In genomic region chr6:167314180-167314821, GRCh38 we compare ENCODE assay signal across 21 cellular contexts. TPM values are rescaled to one million over a fixed set of nuclear protein-coding genes. Genes with fewer than 3 reads are reported as not detected.
DNase-seq lines count a peak whose midpoint lies in the region; ATAC-seq and TF ChIP-seq lines count a peak whose summit lies in the region.
"Had no signal": no experiment of that assay in that cellular context is flagged by ENCODE, and none has a peak within 500 bp of the region (broad histone marks: within the 10 kb centered on the region; RNA-seq: fewer than 3 reads in every experiment).

No MANE protein-coding gene starts in this region.

- H2BK5ac ChIP-seq in neuronal stem cell (ENCODE audit: low read length): peak overlapping the region; percentile 96

- DNase-seq in GM23338 (ENCODE audit: low spot score): peak; percentile 65
- peak; percentile 49 for DNase-seq in NT2/D1 (ENCODE audit: low read depth, low spot score)
- no peak for DNase-seq in neuronal stem cell (ENCODE audit: low spot score)
- no peak for DNase-seq in DMS153 treated with DMSO at 0.1 percent for 48 hours (lab: John Stamatoyannopoulos, UW; ENCODE audit: unreplicated experiment)
- no peak for DNase-seq in COLO829 (ENCODE audit: low spot score)
- no peak for DNase-seq in type B pancreatic cell (ENCODE audit: extremely low spot score, unreplicated experiment)
- no peak for DNase-seq in GDM1 (lab: John Stamatoyannopoulos, UW)
- DNase-seq: DMS79, GM23248, MG63, NCI-H1417 treated with DMSO at 0.1 percent for 48 hours, NCI-H187 treated with DMSO at 0.1 percent for 48 hours, NCI-H2107, NCI-H446 treated with DMSO at 0.1 percent for 48 hours, NCI-H526 treated with DMSO at 0.1 percent for 48 hours had no signal

- H3K36me3 Mint-ChIP-seq in GM23338 (ENCODE audit: low read depth): no peaks in the 10 kb centered on the region
- no peaks in the 10 kb centered on the region for H3K36me3 Mint-ChIP-seq in type B pancreatic cell
- H3K36me3 Mint-ChIP-seq: CD14-positive monocyte had no signal

- H3K18ac ChIP-seq in neuronal stem cell (ENCODE audit: low read length): peak overlapping the region; percentile 91

- peak overlapping the region; percentile 51 for H3K23ac ChIP-seq in neuronal stem cell (ENCODE audit: low read depth, low read length, poor library complexity)

- WGBS in neuronal stem cell (ENCODE audit: extremely low coverage in 2 of 2, insufficient read length in 2 of 2, insufficient replicate concordance in 1 of 2), 2 donors: no CpG with 5 or more reads among the region's 11 CpGs

- H3K4me3 ChIP-seq in GM23338 (no peak overlapping the region), NT2/D1 (ENCODE audit: insufficient read length, low read depth) (no peak overlapping the region), iPS-15b (ENCODE audit: low read depth, low read length) (peak overlapping the region; percentile 6), neuronal stem cell (ENCODE audit: low read length in 2 of 2) (no peak overlapping the region)
- H3K4me3 ChIP-seq: GM23248, K562, MG63, SJSA1 had no signal

- peak overlapping the region; percentile 50 for H3K4me2 ChIP-seq in GM23338
- H3K4me2 ChIP-seq in neuronal stem cell (ENCODE audit: insufficient read depth, low read length, poor library complexity, severe bottlenecking): no peak overlapping the region

- H3K9me2 ChIP-seq in GM23338 (ENCODE audit: insufficient read depth): 0 out of 2 replicates have a peak, but pooled peaks cover 7% of the 10 kb centered on the region

- H3K9ac ChIP-seq in NT2/D1 (ENCODE audit: insufficient read length, low read depth): peak overlapping the region; percentile 3
- peak overlapping the region; percentile 18 for H3K9ac ChIP-seq in iPS-15b (ENCODE audit: low read depth, low read length)
- no peak overlapping the region for H3K9ac ChIP-seq in neuronal stem cell (ENCODE audit: low read depth, low read length, poor library complexity)
- H3K9ac ChIP-seq: GM23248 had no signal

- H3K27ac Mint-ChIP-seq in GM23338 (no peak overlapping the region), type B pancreatic cell (no peak overlapping the region)
- H3K27ac Mint-ChIP-seq: CD14-positive monocyte had no signal

- H3F3A ChIP-seq in GM23338 (replicated peaks; ENCODE audit: low read depth): peaks cover 10% of the 10 kb centered on the region; the same call in 1 of the 2 replicates

- H4K20me1 ChIP-seq in GM23338 (replicated peaks; ENCODE audit: insufficient read depth): no peaks in the 10 kb centered on the region

- no peaks in the 10 kb centered on the region for H3K79me1 ChIP-seq in neuronal stem cell (ENCODE audit: low read depth, low read length)

- peak overlapping the region; percentile 69 for H2BK120ac ChIP-seq in neuronal stem cell (ENCODE audit: low read depth, low read length)

- H3K4me3 Mint-ChIP-seq in GM23338: peak overlapping the region; percentile 40; the same call in 2 of the 3 replicates
- H3K4me3 Mint-ChIP-seq in type B pancreatic cell: no peak overlapping the region
- H3K4me3 Mint-ChIP-seq: CD14-positive monocyte had no signal

- H4K8ac ChIP-seq in neuronal stem cell (ENCODE audit: low read depth, low read length): no peak overlapping the region

- H3K27me3 Mint-ChIP-seq in GM23338 (ENCODE audit: insufficient read depth, low read depth, poor library complexity) (peaks cover 17% of the 10 kb centered on the region), type B pancreatic cell (peaks cover 28% of the 10 kb centered on the region)

- no peak for TF ChIP-seq CTCF in GM23338 (conservative IDR thresholded peaks at IDR 0.05; ENCODE audit: low read depth in 2 of 2)
- TF ChIP-seq CTCF in type B pancreatic cell (conservative IDR thresholded peaks at IDR 0.05): no peak

- H3K27ac ChIP-seq in GM23338 (ENCODE audit: low read depth) (no peak overlapping the region), neuronal stem cell (replicated peaks; ENCODE audit: low read length) (no peak overlapping the region)
- H3K27ac ChIP-seq: GM23248, SJSA1 had no signal

- H3K9me3 Mint-ChIP-seq in GM23338 (no peaks in the 10 kb centered on the region), type B pancreatic cell (no peaks in the 10 kb centered on the region)

- no peak overlapping the region for H3K4ac ChIP-seq in neuronal stem cell (ENCODE audit: low read length)

- H3K4me1 ChIP-seq in GM23338 (ENCODE audit: insufficient read depth) (peaks cover 22% of the 10 kb centered on the region), NT2/D1 (ENCODE audit: insufficient read depth, insufficient read length) (peaks cover 6% of the 10 kb centered on the region), iPS-15b (ENCODE audit: control insufficient read depth, insufficient read depth, low read length) (peaks cover 16% of the 10 kb centered on the region), neuronal stem cell (ENCODE audit: control insufficient read depth in 2 of 2, insufficient read depth in 1 of 2, low read depth in 1 of 2, low read length in 2 of 2) (peaks cover 0 to 13% of the 10 kb centered on the region in 2 donors)

- no peaks in the 10 kb centered on the region for H3K27me3 ChIP-seq in GM23338 (ENCODE audit: insufficient read depth)
- H3K27me3 ChIP-seq in NT2/D1 (ENCODE audit: insufficient read depth, insufficient read length): no peaks in the 10 kb centered on the region
- H3K27me3 ChIP-seq in iPS-15b (ENCODE audit: control insufficient read depth, insufficient read depth, low read length): no peaks in the 10 kb centered on the region
- peaks cover 0 to 8% (median 0%) of the 10 kb centered on the region in 3 experiments for H3K27me3 ChIP-seq in neuronal stem cell (ENCODE audit: control insufficient read depth in 3 of 3, insufficient read depth in 3 of 3, low read depth in 1 of 3, low read length in 3 of 3)
- H3K27me3 ChIP-seq: MG63, SJSA1 had no signal

- H3K36me3 ChIP-seq in GM23338 (ENCODE audit: insufficient read depth) (no peaks in the 10 kb centered on the region), NT2/D1 (ENCODE audit: insufficient read depth, insufficient read length, low read length) (no peaks in the 10 kb centered on the region), iPS-15b (ENCODE audit: control insufficient read depth, insufficient read depth, low read length) (no peaks in the 10 kb centered on the region), neuronal stem cell (replicated peaks in 1 of 2; ENCODE audit: control insufficient read depth in 2 of 2, insufficient read depth in 2 of 2, low read length in 2 of 2) (no peaks in the 10 kb centered on the region)
- H3K36me3 ChIP-seq: MG63, SJSA1 had no signal

- H2AK5ac ChIP-seq in neuronal stem cell (ENCODE audit: low read depth, low read length): peak overlapping the region; percentile 76

- H3K9me3 ChIP-seq in NT2/D1 (ENCODE audit: insufficient read depth, low read length) (no peaks in the 10 kb centered on the region), iPS-15b (ENCODE audit: control insufficient read depth, insufficient read depth, low read length) (no peaks in the 10 kb centered on the region), neuronal stem cell (replicated peaks in 1 of 2; ENCODE audit: control insufficient read depth in 2 of 2, insufficient read depth in 1 of 2, low read depth in 1 of 2, low read length in 2 of 2) (no peaks in the 10 kb centered on the region)
- H3K9me3 ChIP-seq: MG63, SJSA1 had no signal

- peak overlapping the region; percentile 96 for H2BK15ac ChIP-seq in neuronal stem cell (ENCODE audit: low read length)

- peak overlapping the region; percentile 78 for H3K14ac ChIP-seq in neuronal stem cell (ENCODE audit: low read length)

- no peak overlapping the region for H4K91ac ChIP-seq in neuronal stem cell (ENCODE audit: low read depth, low read length, poor library complexity)

- H2AFZ ChIP-seq in GM23338: peak overlapping the region; percentile 38; the same call in 1 of the 2 replicates
- no peak overlapping the region for H2AFZ ChIP-seq in neuronal stem cell (ENCODE audit: low read length)
- H2AFZ ChIP-seq: GM23248 had no signal

- H3K4me1 Mint-ChIP-seq in GM23338 (peaks cover 45% of the 10 kb centered on the region), type B pancreatic cell (ENCODE audit: unreplicated experiment) (peaks cover 27% of the 10 kb centered on the region)
- H3K4me1 Mint-ChIP-seq: CD14-positive monocyte had no signal

- ATAC-seq in GM23338: peak; percentile 59
- ATAC-seq: K562, Right ventricle myocardium inferior had no signal

- H3K79me2 ChIP-seq in GM23338 (replicated peaks; ENCODE audit: insufficient read depth): no peaks in the 10 kb centered on the region

- H2BK12ac ChIP-seq in neuronal stem cell (ENCODE audit: low read length): no peak overlapping the region

TF ChIP-seq in GM23338, 12 proteins besides CTCF, POLR2A, EP300 and RAD21:
- TF ChIP-seq ETS1 (IDR thresholded peaks at IDR 0.05) (no peak), NANOG (IDR thresholded peaks at IDR 0.05; ENCODE audit: borderline replicate concordance) (peak; percentile 65; the same call in 1 of the 2 replicates)

RNA-seq across cellular contexts. Expression of gene TTLL2, which starts 10.6 kb away (rescaled TPM):
- total RNA-seq in GM23338 (2014; rRNA removed; shearing (Covaris generic)): not detected in 2 replicates
- polyA plus RNA-seq in GM23338 (2016; fragmentation: Nextera tagmentation; extraction: Ambion mirVana): 0.14 TPM in 1 of 2 replicates, not detected in the other
- polyA plus RNA-seq in neuronal stem cell (2013, experiment 1 of 2): not detected
- polyA plus RNA-seq in neuronal stem cell (2013, experiment 2 of 2): not detected
- not detected in 2 replicates for total RNA-seq in type B pancreatic cell (ENCODE audit: low replicate concordance)
- total RNA-seq: GM23248, K562, LHCN-M2, Right ventricle myocardium inferior, SJSA1 had no signal
- polyA plus RNA-seq: CD14-positive monocyte, GM23248, K562 had no signal

RNA-seq across cellular contexts. Expression of gene UNC93A, which starts 23.2 kb away (rescaled TPM):
- 0.28 TPM in 1 of 2 replicates, not detected in the other for total RNA-seq in GM23338 (2014; rRNA removed; shearing (Covaris generic))
- polyA plus RNA-seq in GM23338 (2016; fragmentation: Nextera tagmentation; extraction: Ambion mirVana): 0.18 and 0.47 TPM in 2 replicates
- polyA plus RNA-seq in neuronal stem cell (2013, experiment 1 of 2): not detected
- not detected for polyA plus RNA-seq in neuronal stem cell (2013, experiment 2 of 2)
- 3.7 and 11.2 TPM in 2 replicates for total RNA-seq in type B pancreatic cell (ENCODE audit: low replicate concordance)
- total RNA-seq: GM23248, K562, LHCN-M2, Right ventricle myocardium inferior, SJSA1 had no signal
- polyA plus RNA-seq: CD14-positive monocyte, GM23248, K562 had no signal

Comparison
In these comparisons a context has a peak if more than half of its experiments do, and no peak if none do; other contexts are left out.
1. DNase-seq: peak in GM23338 (single experiment) and NT2/D1 (single experiment); none in neuronal stem cell (single experiment), DMS153 treated with DMSO at 0.1 percent for 48 hours (single experiment), COLO829 (single experiment), type B pancreatic cell (single experiment) and GDM1 (single experiment).